ENCODE assay signal across 32 cellular contexts in genomic region chr11:12786891-12787290, GRCh38.
A peak's percentile ranks its signal among the peaks of the same experiment; 100 is the strongest.
DNase-seq lines count a peak whose midpoint lies in the region; ATAC-seq, FAIRE-seq and TF ChIP-seq lines count a peak whose summit lies in the region.
"Had no signal": no experiment of that assay in that cellular context is flagged by ENCODE, and none has a peak within 500 bp of the region (broad histone marks: within the 10 kb centered on the region; RNA-seq: fewer than 3 reads in every experiment).

No MANE protein-coding gene starts in this region.

- H3K27ac Mint-ChIP-seq in HFFc6 = peak overlapping the region; percentile 74
- peak overlapping the region in 2 of 3 experiments; percentile 1 to 2 for H3K27ac Mint-ChIP-seq in nephron
- H3K27ac Mint-ChIP-seq in natural killer cell treated with Interleukin-12 subunit alpha and Interleukin-12 subunit beta and Interleukin-15 and Interleukin-18, amount 100 ng/mL, for 72 hours = no peak overlapping the region
- H3K27ac Mint-ChIP-seq: CD4-positive, alpha-beta T cell; dendritic cell treated with granulocyte-macrophage colony-stimulating factor and Interleukin-4, amounts not matched to agents 40 ng/mL and 50 ng/mL, for 4 days; naive thymus-derived CD4-positive, alpha-beta T cell; T-helper 17 cell had no signal

- no peaks in the 10 kb centered on the region for H3K9me3 Mint-ChIP-seq in HFFc6
- no peaks in the 10 kb centered on the region for H3K9me3 Mint-ChIP-seq in nephron
- H3K9me3 Mint-ChIP-seq in natural killer cell treated with Interleukin-12 subunit alpha and Interleukin-12 subunit beta and Interleukin-15 and Interleukin-18, amount 100 ng/mL, for 72 hours = no peaks in the 10 kb centered on the region
- H3K9me3 Mint-ChIP-seq: CD4-positive, alpha-beta T cell; dendritic cell treated with granulocyte-macrophage colony-stimulating factor and Interleukin-4, amounts not matched to agents 40 ng/mL and 50 ng/mL, for 4 days had no signal

- TF ChIP-seq POLR2A in A549 (IDR thresholded peaks at IDR 0.05; ENCODE audit: low read length) (no peak), K562 (conservative IDR thresholded peaks at IDR 0.05) (no peak), testis (IDR thresholded peaks at IDR 0.05) (no peak)

- H3K27me3 ChIP-seq in K562 (ENCODE audit: control insufficient read depth in 2 of 2, insufficient read depth in 2 of 2, low read length in 2 of 2) (no peaks in the 10 kb centered on the region), testis (no peaks in the 10 kb centered on the region)
- H3K27me3 ChIP-seq: ascending aorta, esophagus squamous epithelium, foreskin keratinocyte, heart left ventricle had no signal

- no peaks in the 10 kb centered on the region for H3K9me1 ChIP-seq in K562 (ENCODE audit: control insufficient read depth, insufficient read depth, low read length)

- H3K27me3 Mint-ChIP-seq in HFFc6 (ENCODE audit: insufficient read depth) (no peaks in the 10 kb centered on the region; the same call in 1 of the 2 replicates), nephron (ENCODE audit: low read depth) (no peaks in the 10 kb centered on the region)
- peaks cover 21 to 23% of the 10 kb centered on the region in 2 donors for H3K27me3 Mint-ChIP-seq in natural killer cell treated with Interleukin-12 subunit alpha and Interleukin-12 subunit beta and Interleukin-15 and Interleukin-18, amount 100 ng/mL, for 72 hours

- peak overlapping the region; percentile 49 for H3K4me2 ChIP-seq in A549
- no peak overlapping the region for H3K4me2 ChIP-seq in K562 (ENCODE audit: insufficient read depth, low read length)

- POLR2A ChIA-PET in A549 (lab: Yijun Ruan, JAX) (no interaction called here), K562 (lab: Yijun Ruan, JAX) (interaction anchor here (0.5 to 1.2 kb wide), 4 partner anchors 17 to 100 kb away, joined by 3 to 5 read pairs (median 3); no protein-coding TSS in a partner anchor)

- WGBS in A549 (ENCODE audit: missing lambda C conversion rate) = 87% methylated on average over 5 of the region's 5 CpGs
- WGBS in K562 (ENCODE audit: insufficient coverage, low coverage, missing lambda C conversion rate) = 43% methylated on average over 5 of the region's 5 CpGs
- WGBS in testis, 2 donors = 92 to 93% methylated on average over 5 of the region's 5 CpGs

- peak overlapping the region in 1 of 2 experiments; percentile 53; a peak in 3 of 6 replicates for H3K27ac ChIP-seq in A549
- no peak overlapping the region for H3K27ac ChIP-seq in K562 (ENCODE audit: extremely low read depth, low read depth, low read length)
- no peak overlapping the region for H3K27ac ChIP-seq in testis
- H3K27ac ChIP-seq: ascending aorta, esophagus squamous epithelium, heart left ventricle, SK-N-MC, skin epidermis had no signal

- peak overlapping the region; percentile 2; the same call in 1 of the 2 replicates for H3K4me3 Mint-ChIP-seq in HFFc6
- no peak overlapping the region for H3K4me3 Mint-ChIP-seq in nephron
- no peak overlapping the region for H3K4me3 Mint-ChIP-seq in natural killer cell treated with Interleukin-12 subunit alpha and Interleukin-12 subunit beta and Interleukin-15 and Interleukin-18, amount 100 ng/mL, for 72 hours
- H3K4me3 Mint-ChIP-seq: CD4-positive, alpha-beta T cell; dendritic cell treated with granulocyte-macrophage colony-stimulating factor and Interleukin-4, amounts not matched to agents 40 ng/mL and 50 ng/mL, for 4 days; naive thymus-derived CD4-positive, alpha-beta T cell had no signal

- H3K36me3 ChIP-seq in K562 (ENCODE audit: control insufficient read depth, insufficient read depth, low read length) = no peaks in the 10 kb centered on the region
- no peaks in the 10 kb centered on the region for H3K36me3 ChIP-seq in testis (ENCODE audit: low read depth, missing control alignments)
- H3K36me3 ChIP-seq: ascending aorta, esophagus squamous epithelium, heart left ventricle had no signal

- no peaks in the 10 kb centered on the region for H3K79me2 ChIP-seq in K562 (ENCODE audit: control insufficient read depth, insufficient read depth, low read length)

- no peak overlapping the region for H3K4me3 ChIP-seq in A549
- H3K4me3 ChIP-seq in K562 = no peak overlapping the region
- H3K4me3 ChIP-seq in testis = no peak overlapping the region
- H3K4me3 ChIP-seq: ascending aorta, esophagus squamous epithelium, GM23248, heart left ventricle, SK-N-MC, skin epidermis had no signal

- H3K36me3 Mint-ChIP-seq in HFFc6 (ENCODE audit: low read depth) = peaks cover 23% of the 10 kb centered on the region
- H3K36me3 Mint-ChIP-seq in nephron (ENCODE audit: low read depth) = peaks cover 8% of the 10 kb centered on the region
- H3K36me3 Mint-ChIP-seq in natural killer cell treated with Interleukin-12 subunit alpha and Interleukin-12 subunit beta and Interleukin-15 and Interleukin-18, amount 100 ng/mL, for 72 hours = no peaks in the 10 kb centered on the region
- H3K36me3 Mint-ChIP-seq: naive thymus-derived CD4-positive, alpha-beta T cell had no signal

- intact Hi-C loops in K562 (cut with micrococcal nuclease) = no loop called here
- intact Hi-C loops in testis (cut with DNase I; ENCODE audit: low total_unique reads) = no loop called here

- no peaks in the 10 kb centered on the region for H3K9me3 ChIP-seq in A549
- no peaks in the 10 kb centered on the region for H3K9me3 ChIP-seq in K562 (replicated peaks; ENCODE audit: control insufficient read depth, insufficient read depth, low read depth, low read length)
- no peaks in the 10 kb centered on the region for H3K9me3 ChIP-seq in testis
- H3K9me3 ChIP-seq: ascending aorta, esophagus squamous epithelium, heart left ventricle had no signal

- H4K20me1 ChIP-seq in K562 (replicated peaks; ENCODE audit: control insufficient read depth, insufficient read depth, low read length) = no peaks in the 10 kb centered on the region

- CTCF ChIA-PET in A549 (lab: Yijun Ruan, JAX) = interaction anchor here (1.1 kb wide), 1 partner anchor 20 kb away, joined by 4 read pairs; no protein-coding TSS in a partner anchor
- CTCF ChIA-PET in K562 (lab: Yijun Ruan, JAX; ENCODE audit: low intra/inter-chr PET ratio) = no interaction called here

- in situ Hi-C loops in K562 (cut with MboI) = no loop called here

- TF ChIP-seq CTCF in A549 (IDR thresholded peaks at IDR 0.05) = no peak
- TF ChIP-seq CTCF in HFFc6 (IDR thresholded peaks at IDR 0.05) = no peak
- no peak for TF ChIP-seq CTCF in K562 (IDR thresholded peaks at IDR 0.05 in 2 of 3, conservative IDR thresholded peaks at IDR 0.05 in 1 of 3; ENCODE audit: insufficient read depth in 2 of 3, low read depth in 1 of 3, low read length in 3 of 3)
- no peak for TF ChIP-seq CTCF in nephron (IDR thresholded peaks at IDR 0.05; ENCODE audit: unreplicated experiment in 3 of 3)
- TF ChIP-seq CTCF in testis (IDR thresholded peaks at IDR 0.05) = no peak

- DNase-seq in A549 (ENCODE audit: low read depth in 1 of 2, low spot score in 1 of 2) (no peak), HFFc6 (no peak), K562 (ENCODE audit: extremely low read depth in 1 of 4, low spot score in 3 of 4) (no peak), testis (no peak)
- DNase-seq in natural killer cell treated with Interleukin-12 subunit alpha and Interleukin-12 subunit beta and Interleukin-15 and Interleukin-18, amount 100 ng/mL, for 72 hours (ENCODE audit: low spot score) = no peak
- DNase-seq: activated CD4-positive, alpha-beta T cell treated with anti-CD3 and anti-CD28 coated beads, Interleukin-2, amount 50 U/mL, for 48 hours; activated CD4-positive, CD25-positive, alpha-beta regulatory T cell treated with anti-CD3 and anti-CD28 coated beads, Interleukin-2, amount 50 U/mL, for 72 hours; activated gamma-delta T cell treated with Interleukin-2 at 50 U/mL for 16 hours; activated T-cell treated with anti-CD3 and anti-CD28 coated beads, Interleukin-2, amount 50 U/mL, for 48 hours; CD4-positive, alpha-beta T cell; central memory CD4-positive, alpha-beta T cell; esophagus squamous epithelium; foreskin keratinocyte; GM23248; heart left ventricle; IMR-90; left ventricle myocardium superior; midbrain; naive thymus-derived CD4-positive, alpha-beta T cell; NCI-H1436 treated with DMSO at 0.1 percent for 48 hours; stimulated activated naive CD4-positive, alpha-beta T cell; T-helper 17 cell had no signal

- peak in 1 of 2 experiments; percentile 18; a peak in 1 of 6 replicates for ATAC-seq in A549
- no peak; the same call in 1 of the 3 replicates for ATAC-seq in K562
- ATAC-seq in natural killer cell treated with Interleukin-12 subunit alpha and Interleukin-12 subunit beta and Interleukin-15 and Interleukin-18, amount 100 ng/mL, for 72 hours = no peak
- no peak for ATAC-seq in HG02588 (IDR thresholded peaks at IDR 0.05; ENCODE audit: unreplicated experiment)
- no peak for ATAC-seq in GM21619 (IDR thresholded peaks at IDR 0.05; ENCODE audit: unreplicated experiment)
- ATAC-seq: foreskin keratinocyte; naive thymus-derived CD4-positive, alpha-beta T cell; T-helper 17 cell had no signal

- H3K4me1 ChIP-seq in A549 (peaks cover 63% of the 10 kb centered on the region), K562 (replicated peaks in 1 of 2; ENCODE audit: control insufficient read depth in 2 of 2, insufficient read depth in 2 of 2, low read length in 2 of 2) (peaks cover 9 to 11% of the 10 kb centered on the region in 2 experiments; a peak in 3 of 5 replicates), testis (no peaks in the 10 kb centered on the region)

- no peak for TF ChIP-seq EP300 in A549 (IDR thresholded peaks at IDR 0.05)
- no peak for TF ChIP-seq EP300 in K562 (IDR thresholded peaks at IDR 0.05; ENCODE audit: low read length)

- H3K9ac ChIP-seq in K562 (ENCODE audit: insufficient read depth in 1 of 2, low read depth in 2 of 2, low read length in 2 of 2) = peak overlapping the region in 1 of 2 experiments; percentile 28; a peak in 1 of 4 replicates

- H3K4me1 Mint-ChIP-seq in HFFc6 (ENCODE audit: low read depth) = peaks cover 88% of the 10 kb centered on the region
- H3K4me1 Mint-ChIP-seq in nephron = peaks cover 38% of the 10 kb centered on the region
- no peaks in the 10 kb centered on the region for H3K4me1 Mint-ChIP-seq in natural killer cell treated with Interleukin-12 subunit alpha and Interleukin-12 subunit beta and Interleukin-15 and Interleukin-18, amount 100 ng/mL, for 72 hours (ENCODE audit: low read depth in 2 of 2)
- H3K4me1 Mint-ChIP-seq: naive thymus-derived CD4-positive, alpha-beta T cell had no signal

- BruUV-seq in K562 (replicated peaks; lab: Mats Ljungman, UMichigan) = no TSS peak

- no peak overlapping the region for H2AFZ ChIP-seq in K562 (ENCODE audit: low read depth, low read length)
- H2AFZ ChIP-seq: GM23248 had no signal

- TF ChIP-seq RAD21 in A549 (conservative IDR thresholded peaks at IDR 0.05 in 1 of 2, IDR thresholded peaks at IDR 0.05 in 1 of 2) = no peak
- no peak for TF ChIP-seq RAD21 in K562 (CRISPR knock-in tag; conservative IDR thresholded peaks at IDR 0.05 in 1 of 2, IDR thresholded peaks at IDR 0.05 in 1 of 2)

- FAIRE-seq in A549 (lab: Jason Lieb, UNC) = no peak
- no peak for FAIRE-seq in K562 (lab: Jason Lieb, UNC)
- FAIRE-seq: A204.1, keratinocyte, TTC549 had no signal

TF ChIP-seq in A549, 52 proteins besides CTCF, POLR2A, EP300 and RAD21 (continues in another document):
- TF ChIP-seq HOXA7 (CRISPR knock-in tag; IDR thresholded peaks at IDR 0.05) (no peak), SREBF2 (IDR thresholded peaks at IDR 0.05) (no peak), KDM1A (IDR thresholded peaks at IDR 0.05; ENCODE audit: low read depth) (no peak)

Comparison
In these comparisons a context has a peak if more than half of its experiments do, and no peak if none do; other contexts are left out.
1. H3K27ac Mint-ChIP-seq: peak in HFFc6 (single experiment) and nephron (2 of 3); none in natural killer cell treated with Interleukin-12 subunit alpha and Interleukin-12 subunit beta and Interleukin-15 and Interleukin-18, amount 100 ng/mL, for 72 hours (0 of 2).